ENCODE assay signal across 19 cellular contexts in genomic region chr16:46950009-46950408, GRCh38.
"Had no signal": no experiment of that assay in that cellular context is flagged by ENCODE, and none has a peak within 500 bp of the region (broad histone marks: within the 10 kb centered on the region; RNA-seq: fewer than 3 reads in every experiment).

No MANE protein-coding gene starts in this region.

- H3K9me3 Mint-ChIP-seq: activated naive CD4-positive, alpha-beta T cell treated with anti-CD3 and anti-CD28 coated beads, Interleukin-2, amount 10 ng/mL, durations not matched to agents 7 days and 5 days; activated naive CD8-positive, alpha-beta T cell treated with anti-CD3 and anti-CD28 coated beads for 36 hours; activated T-helper 1 cell treated with anti-CD3 and anti-CD28 coated beads, Interleukin-12 subunit alpha, Interleukin-12 subunit beta, Interleukin-2, Interleukin-4 antibody, amounts not matched to agents 30 ng/mL and 10 ng/mL and 1 ng/mL, durations not matched to agents 14 hours and 24 hours and 36 hours had no signal

- H3K27ac Mint-ChIP-seq: activated naive CD4-positive, alpha-beta T cell treated with anti-CD3 and anti-CD28 coated beads, Interleukin-2, amount 10 ng/mL, durations not matched to agents 7 days and 5 days; activated naive CD8-positive, alpha-beta T cell treated with anti-CD3 and anti-CD28 coated beads for 36 hours; activated T-helper 1 cell treated with anti-CD3 and anti-CD28 coated beads, Interleukin-12 subunit alpha, Interleukin-12 subunit beta, Interleukin-2, Interleukin-4 antibody, amounts not matched to agents 30 ng/mL and 10 ng/mL and 1 ng/mL, durations not matched to agents 14 hours and 24 hours and 36 hours had no signal

- H3K27me3 Mint-ChIP-seq: activated naive CD4-positive, alpha-beta T cell treated with anti-CD3 and anti-CD28 coated beads, Interleukin-2, amount 10 ng/mL, durations not matched to agents 7 days and 5 days; activated naive CD8-positive, alpha-beta T cell treated with anti-CD3 and anti-CD28 coated beads for 36 hours had no signal

- H3K4me3 Mint-ChIP-seq: activated naive CD4-positive, alpha-beta T cell treated with anti-CD3 and anti-CD28 coated beads, Interleukin-2, amount 10 ng/mL, durations not matched to agents 7 days and 5 days; activated naive CD8-positive, alpha-beta T cell treated with anti-CD3 and anti-CD28 coated beads for 36 hours; activated T-helper 1 cell treated with anti-CD3 and anti-CD28 coated beads, Interleukin-12 subunit alpha, Interleukin-12 subunit beta, Interleukin-2, Interleukin-4 antibody, amounts not matched to agents 30 ng/mL and 10 ng/mL and 1 ng/mL, durations not matched to agents 14 hours and 24 hours and 36 hours had no signal

- DNase-seq: activated CD8-positive, alpha-beta memory T cell treated with anti-CD3 and anti-CD28 coated beads for 24 hours; activated gamma-delta T cell treated with Interleukin-2 at 50 U/mL for 16 hours; activated naive CD4-positive, alpha-beta T cell treated with anti-CD3 and anti-CD28 coated beads, Interleukin-2, amount 10 ng/mL, durations not matched to agents 7 days and 5 days; activated naive CD8-positive, alpha-beta T cell treated with anti-CD3 and anti-CD28 coated beads for 36 hours; brain microvascular endothelial cell; IMR-90; KG1; NCI-H1092; NCI-H1930; NCI-H2171; NCI-H2227 treated with DMSO at 0.1 percent for 48 hours; NCI-H446 treated with DMSO at 0.1 percent for 48 hours; NCI-H524 treated with DMSO at 0.1 percent for 48 hours; NK-92 treated with Interleukin-12 subunit alpha and Interleukin-12 subunit beta, amount 100 ng/mL, for 24 hours; Right ventricle myocardium superior; SJCRH30; SK-N-SH; WERI-Rb-1 had no signal
